Comparison of ENCODE assay signal across 1 cellular context in genomic region chr19:8569066-8569761, GRCh38.
TF ChIP-seq lines count a peak whose summit lies in the region.

No MANE protein-coding gene starts in this region.

TF ChIP-seq in GM12878, 131 proteins besides CTCF, POLR2A, EP300 and RAD21 (continued from another document and continues in another):
- TF ChIP-seq ELK1 (IDR thresholded peaks at IDR 0.05; ENCODE audit: low read depth, low read length): no peak
- TF ChIP-seq CEBPB (IDR thresholded peaks at IDR 0.05; ENCODE audit: borderline replicate concordance in 1 of 2, low read depth in 2 of 2, low read length in 2 of 2): no peak
- TF ChIP-seq IRF5 (IDR thresholded peaks at IDR 0.05; ENCODE audit: borderline replicate concordance): no peak
- no peak for TF ChIP-seq SREBF1 (IDR thresholded peaks at IDR 0.05; ENCODE audit: low read length)
- no peak for TF ChIP-seq ZNF274 (IDR thresholded peaks at IDR 0.05; ENCODE audit: insufficient read depth, insufficient read length)
- no peak for TF ChIP-seq E2F4 (IDR thresholded peaks at IDR 0.05; ENCODE audit: low read depth, low read length)
- TF ChIP-seq ETV6 (conservative IDR thresholded peaks at IDR 0.05 in 1 of 2, IDR thresholded peaks at IDR 0.05 in 1 of 2; ENCODE audit: borderline replicate concordance in 1 of 2, low read depth in 1 of 2): peak in 1 of 2 experiments; percentile 43; a peak in 1 of 4 replicates
- TF ChIP-seq ASH2L (IDR thresholded peaks at IDR 0.05; ENCODE audit: borderline replicate concordance, low read depth): no peak
- no peak for TF ChIP-seq STAT3 (IDR thresholded peaks at IDR 0.05; ENCODE audit: low read depth, low read length)
- TF ChIP-seq FOS (IDR thresholded peaks at IDR 0.05; ENCODE audit: borderline replicate concordance, extremely low read depth, insufficient read length): no peak
- TF ChIP-seq KAT2A (conservative IDR thresholded peaks at IDR 0.05; ENCODE audit: control insufficient read depth, low read depth, low read length): no peak
- no peak; the same call in 1 of the 2 replicates for TF ChIP-seq PKNOX1 (IDR thresholded peaks at IDR 0.05)
- TF ChIP-seq HDAC2 (IDR thresholded peaks at IDR 0.05): no peak
- TF ChIP-seq ATF7 (IDR thresholded peaks at IDR 0.05; ENCODE audit: low read depth): peak; percentile 39; the same call in 1 of the 2 replicates
- TF ChIP-seq JUNB (IDR thresholded peaks at IDR 0.05): peak; percentile 79
- no peak for TF ChIP-seq FOXM1 (IDR thresholded peaks at IDR 0.05; ENCODE audit: low read depth, low read length)
- no peak for TF ChIP-seq CBX3 (IDR thresholded peaks at IDR 0.05; ENCODE audit: borderline replicate concordance, low read depth)
- TF ChIP-seq ATF3 (IDR thresholded peaks at IDR 0.05; ENCODE audit: borderline replicate concordance, extremely low read depth, low read depth, low read length): no peak
- no peak for TF ChIP-seq ZSCAN29 (IDR thresholded peaks at IDR 0.05)
- TF ChIP-seq SKIL (IDR thresholded peaks at IDR 0.05; ENCODE audit: low read depth, poor library complexity, severe bottlenecking): peak; percentile 47
- no peak for TF ChIP-seq PAX8 (IDR thresholded peaks at IDR 0.05)
- TF ChIP-seq REST (IDR thresholded peaks at IDR 0.05; ENCODE audit: low read depth, low read length): no peak
- TF ChIP-seq RCOR1 (conservative IDR thresholded peaks at IDR 0.05; ENCODE audit: low read depth, low read length): 0 out of 2 replicates have a peak, but pooled peaks have one; percentile 12
- TF ChIP-seq CREM (IDR thresholded peaks at IDR 0.05; ENCODE audit: low read depth): peak; percentile 69; the same call in 1 of the 2 replicates
- TF ChIP-seq HSF1 (IDR thresholded peaks at IDR 0.05; ENCODE audit: low read depth, low read length): no peak
- peak; percentile 36 for TF ChIP-seq MEF2B (IDR thresholded peaks at IDR 0.05; ENCODE audit: partially characterized antibody, poor library complexity, severe bottlenecking)
- TF ChIP-seq SMAD5 (IDR thresholded peaks at IDR 0.05; ENCODE audit: low read depth): no peak
- TF ChIP-seq YBX1 (IDR thresholded peaks at IDR 0.05): no peak
- TF ChIP-seq HCFC1 (IDR thresholded peaks at IDR 0.05; ENCODE audit: low read length): no peak
- 0 out of 4 replicates have a peak, but pooled peaks of 1 of the 2 experiments have one; percentile 30 for TF ChIP-seq SRF (IDR thresholded peaks at IDR 0.05; ENCODE audit: low read depth in 2 of 2, low read length in 2 of 2)
- no peak for TF ChIP-seq KLF5 (IDR thresholded peaks at IDR 0.05; ENCODE audit: partially characterized antibody)
- peak; percentile 61 for TF ChIP-seq IKZF1 (conservative IDR thresholded peaks at IDR 0.05)
- TF ChIP-seq PML (IDR thresholded peaks at IDR 0.05; ENCODE audit: low read length): no peak
- TF ChIP-seq BACH1 (IDR thresholded peaks at IDR 0.05; ENCODE audit: borderline replicate concordance): peak; percentile 64
- no peak for TF ChIP-seq RB1 (IDR thresholded peaks at IDR 0.05; ENCODE audit: borderline replicate concordance)
- no peak for TF ChIP-seq POLR2AphosphoS2 (IDR thresholded peaks at IDR 0.05; ENCODE audit: low read depth, low read length)
- TF ChIP-seq ZBTB4 (CRISPR knock-in tag; IDR thresholded peaks at IDR 0.05): no peak
- TF ChIP-seq ZZZ3 (IDR thresholded peaks at IDR 0.05; ENCODE audit: control insufficient read depth, insufficient read length, low read depth): no peak
- TF ChIP-seq KDM1A (IDR thresholded peaks at IDR 0.05; ENCODE audit: borderline replicate concordance): no peak
- TF ChIP-seq STAT1 (conservative IDR thresholded peaks at IDR 0.05): no peak
- TF ChIP-seq CBFB (IDR thresholded peaks at IDR 0.05; ENCODE audit: low read depth): peak; percentile 99
- no peak for TF ChIP-seq MYC (IDR thresholded peaks at IDR 0.05; ENCODE audit: insufficient read depth, insufficient read length, insufficient replicate concordance, low read length, severe bottlenecking)
- no peak for TF ChIP-seq IRF3 (IDR thresholded peaks at IDR 0.05)
- TF ChIP-seq IRF4 (IDR thresholded peaks at IDR 0.05; ENCODE audit: low read depth, low read length): peak; percentile 81; the same call in 1 of the 2 replicates
- TF ChIP-seq RAD51 (IDR thresholded peaks at IDR 0.05): no peak
- no peak for TF ChIP-seq SIX5 (IDR thresholded peaks at IDR 0.05; ENCODE audit: low read depth, low read length, severe bottlenecking)
- peak; percentile 68; the same call in 1 of the 2 replicates for TF ChIP-seq NFIC (IDR thresholded peaks at IDR 0.05; ENCODE audit: low read depth, low read length)
- TF ChIP-seq MAX (IDR thresholded peaks at IDR 0.05; ENCODE audit: low read depth, low read length): no peak
- no peak for TF ChIP-seq WRNIP1 (IDR thresholded peaks at IDR 0.05; ENCODE audit: borderline replicate concordance, low read depth, low read length)
